Comparison of ENCODE assay signal across 20 cellular contexts in the genomic region with DNA sequence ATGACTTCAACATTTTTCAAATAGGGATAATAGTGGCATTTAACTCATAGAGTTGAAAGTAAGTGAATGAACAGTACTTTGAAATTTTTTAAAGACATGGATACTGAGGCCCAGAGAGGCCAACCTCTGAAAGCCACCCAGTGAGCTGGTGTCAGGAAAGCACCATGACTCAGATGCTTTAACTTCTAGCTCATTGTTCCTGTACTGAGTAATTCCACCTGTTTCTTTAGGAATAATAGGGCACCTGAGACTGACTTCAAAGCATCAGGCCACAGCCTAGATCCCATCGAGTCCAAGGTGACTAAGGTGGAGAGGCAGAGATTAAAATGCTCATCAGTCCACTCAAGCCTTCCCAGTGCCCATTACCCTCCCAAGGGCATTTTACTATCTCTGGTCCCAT.
DNase-seq lines count a peak whose midpoint lies in the region; ATAC-seq, FAIRE-seq and TF ChIP-seq lines count a peak whose summit lies in the region.
"Had no signal": no experiment of that assay in that cellular context is flagged by ENCODE, and none has a peak within 500 bp of the region (broad histone marks: within the 10 kb centered on the region; RNA-seq: fewer than 3 reads in every experiment).

No MANE protein-coding gene starts in this region.

- TF ChIP-seq CTCF in PC-3 (conservative IDR thresholded peaks at IDR 0.05; ENCODE audit: low read depth, low read length) = no peak
- TF ChIP-seq CTCF in foreskin keratinocyte (conservative IDR thresholded peaks at IDR 0.05) = no peak
- TF ChIP-seq CTCF in stomach (IDR thresholded peaks at IDR 0.05) = no peak
- no peak for TF ChIP-seq CTCF in brain microvascular endothelial cell (IDR thresholded peaks at IDR 0.05; ENCODE audit: low read depth, low read length, missing control alignments)

- H3K27me3 ChIP-seq in PC-3 (ENCODE audit: low read length) = no peaks in the 10 kb centered on the region
- peaks cover 4% of the 10 kb centered on the region for H3K27me3 ChIP-seq in foreskin keratinocyte
- H3K27me3 ChIP-seq in small intestine (ENCODE audit: control insufficient read depth in 2 of 2, insufficient read depth in 2 of 2, low read length in 2 of 2) = no peaks in the 10 kb centered on the region
- H3K27me3 ChIP-seq in stomach = no peaks in the 10 kb centered on the region
- no peaks in the 10 kb centered on the region for H3K27me3 ChIP-seq in brain microvascular endothelial cell (replicated peaks)

- H3K4me1 Mint-ChIP-seq in stimulated activated naive CD8-positive, alpha-beta T cell treated with anti-CD3 and anti-CD28 coated beads, Interleukin-15, amount 100 ng/mL, for 72 hours = no peaks in the 10 kb centered on the region
- H3K4me1 Mint-ChIP-seq: B cell had no signal

- 17 to 57% (median 33%) methylated on average over 1 of the region's 1 CpG for WGBS in small intestine, 3 donors
- 60 to 100% (median 70%) methylated on average over 1 of the region's 1 CpG for WGBS in stomach, 5 donors

- TF ChIP-seq EP300 in stomach (IDR thresholded peaks at IDR 0.05) = no peak

- no peak for FAIRE-seq in small intestine (lab: Jason Lieb, UNC)
- FAIRE-seq: A204.1, GM12892 had no signal

- peak; percentile 23 for ATAC-seq in stimulated activated naive CD8-positive, alpha-beta T cell treated with anti-CD3 and anti-CD28 coated beads, Interleukin-15, Interleukin-2, amounts not matched to agents 100 U/mL and 50 U/mL, for 24 hours
- ATAC-seq in stimulated activated naive CD8-positive, alpha-beta T cell treated with anti-CD3 and anti-CD28 coated beads, Interleukin-15, amount 100 ng/mL, for 72 hours = no peak
- ATAC-seq in PC-3 (no peak), foreskin keratinocyte (peak; percentile 95)
- ATAC-seq: HCT116 had no signal

- no peaks in the 10 kb centered on the region for H3K79me2 ChIP-seq in PC-3 (ENCODE audit: low read length)

- no peaks in the 10 kb centered on the region for H3F3A ChIP-seq in PC-3 (ENCODE audit: low read length, unreplicated experiment)

- H3K4me3 ChIP-seq in PC-3 (ENCODE audit: low read length) (no peak overlapping the region), small intestine (ENCODE audit: low read depth in 1 of 2, low read length in 2 of 2) (no peak overlapping the region), stomach (no peak overlapping the region), brain microvascular endothelial cell (ENCODE audit: low read depth, low read length) (no peak overlapping the region)

- peaks cover 15 to 19% of the 10 kb centered on the region in 2 donors for H3K9me3 Mint-ChIP-seq in stimulated activated naive CD8-positive, alpha-beta T cell treated with anti-CD3 and anti-CD28 coated beads, Interleukin-15, amount 100 ng/mL, for 72 hours

- H3K4me2 ChIP-seq in PC-3 (ENCODE audit: low read length) = no peak overlapping the region

- intact Hi-C loops in PC-3 (cut with micrococcal nuclease) = no loop called here
- intact Hi-C loops in stomach (cut with DNase I; ENCODE audit: low total_unique reads) = no loop called here

- H3K36me3 ChIP-seq in PC-3 (ENCODE audit: low read depth, low read length) = no peaks in the 10 kb centered on the region
- H3K36me3 ChIP-seq in small intestine (ENCODE audit: control insufficient read depth in 2 of 2, insufficient read depth in 2 of 2, low read length in 2 of 2) = no peaks in the 10 kb centered on the region
- no peaks in the 10 kb centered on the region for H3K36me3 ChIP-seq in stomach
- no peaks in the 10 kb centered on the region for H3K36me3 ChIP-seq in brain microvascular endothelial cell (replicated peaks)

- no peak for DNase-seq in stimulated activated naive CD8-positive, alpha-beta T cell treated with anti-CD3 and anti-CD28 coated beads, Interleukin-15, Interleukin-2, amounts not matched to agents 100 U/mL and 50 U/mL, for 24 hours
- DNase-seq in stimulated activated naive CD8-positive, alpha-beta T cell treated with anti-CD3 and anti-CD28 coated beads, Interleukin-15, amount 100 ng/mL, for 72 hours = no peak
- DNase-seq in PC-3 (peak; percentile 22), foreskin keratinocyte (peak; percentile 11 to 41), small intestine (peak; percentile 23), stomach (no peak), brain microvascular endothelial cell (no peak)
- DNase-seq in activated CD4-positive, CD25-positive, alpha-beta regulatory T cell (lab: John Stamatoyannopoulos, UW) = no peak
- DNase-seq: C1 segment of cervical spinal cord; Calu3; CD4-positive, alpha-beta T cell; DMS 273 treated with DMSO at 0.1 percent for 48 hours; DND-41; GDM1; IMR-90 had no signal

- H3K27ac Mint-ChIP-seq in stimulated activated naive CD8-positive, alpha-beta T cell treated with anti-CD3 and anti-CD28 coated beads, Interleukin-15, amount 100 ng/mL, for 72 hours = no peak overlapping the region
- H3K27ac Mint-ChIP-seq: B cell; CD4-positive, alpha-beta T cell had no signal

- in situ Hi-C loops in brain microvascular endothelial cell (cut with HindIII; ENCODE audit: low pct_ligation_motif_present, low sequenced_read_pairs) = no loop called here

- H2AFZ ChIP-seq in PC-3 (ENCODE audit: low read length) = no peak overlapping the region

- no peaks in the 10 kb centered on the region for H3K27me3 Mint-ChIP-seq in stimulated activated naive CD8-positive, alpha-beta T cell treated with anti-CD3 and anti-CD28 coated beads, Interleukin-15, amount 100 ng/mL, for 72 hours
- H3K27me3 Mint-ChIP-seq: B cell; CD4-positive, alpha-beta T cell had no signal

- TF ChIP-seq POLR2A in stomach (IDR thresholded peaks at IDR 0.05) = no peak

- H3K4me1 ChIP-seq in PC-3 (ENCODE audit: insufficient read depth, low read length) (no peaks in the 10 kb centered on the region), foreskin keratinocyte (no peaks in the 10 kb centered on the region), small intestine (ENCODE audit: control insufficient read depth in 2 of 2, insufficient read depth in 1 of 2, low read depth in 1 of 2, low read length in 1 of 2) (peaks cover 0 to 7% of the 10 kb centered on the region in 2 donors), stomach (no peaks in the 10 kb centered on the region)

- H3K27ac ChIP-seq in PC-3 (ENCODE audit: low read length) (no peak overlapping the region), foreskin keratinocyte (no peak overlapping the region), small intestine (ENCODE audit: low read depth in 1 of 2, low read length in 1 of 2) (no peak overlapping the region), stomach (no peak overlapping the region), brain microvascular endothelial cell (no peak overlapping the region)
- H3K27ac ChIP-seq: HL-60 had no signal

- no peaks in the 10 kb centered on the region for H4K20me1 ChIP-seq in PC-3 (ENCODE audit: low read length)

- CTCF ChIA-PET in PC-3 (lab: Charles Lee) = no interaction called here

- H3K9me3 ChIP-seq in PC-3 (ENCODE audit: low read length) (no peaks in the 10 kb centered on the region), small intestine (ENCODE audit: control insufficient read depth, low read depth) (no peaks in the 10 kb centered on the region), stomach (no peaks in the 10 kb centered on the region)

- no peaks in the 10 kb centered on the region for H3K9me2 ChIP-seq in PC-3 (replicated peaks; ENCODE audit: low read length)

- no TSS peak for BruUV-seq in PC-3 (replicated peaks; lab: Mats Ljungman, UMichigan)

- no peak overlapping the region for H3K4me3 Mint-ChIP-seq in stimulated activated naive CD8-positive, alpha-beta T cell treated with anti-CD3 and anti-CD28 coated beads, Interleukin-15, amount 100 ng/mL, for 72 hours
- H3K4me3 Mint-ChIP-seq: B cell; CD4-positive, alpha-beta T cell had no signal

- POLR2A ChIA-PET in PC-3 (lab: Charles Lee; ENCODE audit: unreplicated experiment) = no interaction called here

- H3K9ac ChIP-seq in PC-3 (ENCODE audit: low read length) = no peak overlapping the region

Comparison
In these comparisons a context has a peak if more than half of its experiments do, and no peak if none do; other contexts are left out.
1. ATAC-seq: peak in stimulated activated naive CD8-positive, alpha-beta T cell treated with anti-CD3 and anti-CD28 coated beads, Interleukin-15, Interleukin-2, amounts not matched to agents 100 U/mL and 50 U/mL, for 24 hours (single experiment) and foreskin keratinocyte (single experiment); none in stimulated activated naive CD8-positive, alpha-beta T cell treated with anti-CD3 and anti-CD28 coated beads, Interleukin-15, amount 100 ng/mL, for 72 hours (single experiment) and PC-3 (single experiment).
2. DNase-seq: peak in PC-3 (single experiment), foreskin keratinocyte (2 of 2) and small intestine (single experiment); none in stimulated activated naive CD8-positive, alpha-beta T cell treated with anti-CD3 and anti-CD28 coated beads, Interleukin-15, Interleukin-2, amounts not matched to agents 100 U/mL and 50 U/mL, for 24 hours (single experiment), stimulated activated naive CD8-positive, alpha-beta T cell treated with anti-CD3 and anti-CD28 coated beads, Interleukin-15, amount 100 ng/mL, for 72 hours (0 of 2), stomach (single experiment), activated CD4-positive, CD25-positive, alpha-beta regulatory T cell (0 of 4) and brain microvascular endothelial cell (single experiment).